Comparison of ENCODE assay signal across 1 cellular context in the genomic region with DNA sequence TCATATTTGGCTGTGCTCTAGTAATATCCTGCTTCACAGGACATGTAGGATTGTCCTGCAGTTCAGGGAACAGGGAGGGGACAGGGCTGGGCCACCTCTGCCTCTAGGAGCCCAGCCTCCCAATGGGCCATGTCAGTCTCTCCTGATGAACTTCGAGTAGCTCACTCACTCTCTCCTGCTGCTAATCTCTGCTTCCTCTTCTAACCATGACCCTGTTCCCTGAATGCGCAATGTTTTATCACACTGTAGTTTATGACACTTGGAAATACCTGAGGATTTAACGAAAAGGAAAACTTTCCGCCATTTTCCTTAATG.
TF ChIP-seq lines count a peak whose summit lies in the region.

No MANE protein-coding gene starts in this region.

TF ChIP-seq in SK-N-SH, 30 proteins besides CTCF, POLR2A, EP300 and RAD21 (continued from another document):
- TF ChIP-seq, protein P1, sequence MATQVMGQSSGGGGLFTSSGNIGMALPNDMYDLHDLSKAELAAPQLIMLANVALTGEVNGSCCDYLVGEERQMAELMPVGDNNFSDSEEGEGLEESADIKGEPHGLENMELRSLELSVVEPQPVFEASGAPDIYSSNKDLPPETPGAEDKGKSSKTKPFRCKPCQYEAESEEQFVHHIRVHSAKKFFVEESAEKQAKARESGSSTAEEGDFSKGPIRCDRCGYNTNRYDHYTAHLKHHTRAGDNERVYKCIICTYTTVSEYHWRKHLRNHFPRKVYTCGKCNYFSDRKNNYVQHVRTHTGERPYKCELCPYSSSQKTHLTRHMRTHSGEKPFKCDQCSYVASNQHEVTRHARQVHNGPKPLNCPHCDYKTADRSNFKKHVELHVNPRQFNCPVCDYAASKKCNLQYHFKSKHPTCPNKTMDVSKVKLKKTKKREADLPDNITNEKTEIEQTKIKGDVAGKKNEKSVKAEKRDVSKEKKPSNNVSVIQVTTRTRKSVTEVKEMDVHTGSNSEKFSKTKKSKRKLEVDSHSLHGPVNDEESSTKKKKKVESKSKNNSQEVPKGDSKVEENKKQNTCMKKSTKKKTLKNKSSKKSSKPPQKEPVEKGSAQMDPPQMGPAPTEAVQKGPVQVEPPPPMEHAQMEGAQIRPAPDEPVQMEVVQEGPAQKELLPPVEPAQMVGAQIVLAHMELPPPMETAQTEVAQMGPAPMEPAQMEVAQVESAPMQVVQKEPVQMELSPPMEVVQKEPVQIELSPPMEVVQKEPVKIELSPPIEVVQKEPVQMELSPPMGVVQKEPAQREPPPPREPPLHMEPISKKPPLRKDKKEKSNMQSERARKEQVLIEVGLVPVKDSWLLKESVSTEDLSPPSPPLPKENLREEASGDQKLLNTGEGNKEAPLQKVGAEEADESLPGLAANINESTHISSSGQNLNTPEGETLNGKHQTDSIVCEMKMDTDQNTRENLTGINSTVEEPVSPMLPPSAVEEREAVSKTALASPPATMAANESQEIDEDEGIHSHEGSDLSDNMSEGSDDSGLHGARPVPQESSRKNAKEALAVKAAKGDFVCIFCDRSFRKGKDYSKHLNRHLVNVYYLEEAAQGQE (IDR thresholded peaks at IDR 0.05; ENCODE audit: low read depth, low read length): no peak
- no peak for TF ChIP-seq TAF1 (IDR thresholded peaks at IDR 0.05; ENCODE audit: borderline replicate concordance, low read depth, low read length)
- TF ChIP-seq FOXM1 (IDR thresholded peaks at IDR 0.05; ENCODE audit: low read depth): no peak
- no peak for TF ChIP-seq EZH2phosphoT487 (IDR thresholded peaks at IDR 0.05; ENCODE audit: borderline replicate concordance, low read depth)
- no peak for TF ChIP-seq MXI1 (IDR thresholded peaks at IDR 0.05; ENCODE audit: low read depth, low read length)
- no peak for TF ChIP-seq SIN3A (IDR thresholded peaks at IDR 0.05; ENCODE audit: borderline replicate concordance, low read depth, low read length)
- TF ChIP-seq, protein P2, sequence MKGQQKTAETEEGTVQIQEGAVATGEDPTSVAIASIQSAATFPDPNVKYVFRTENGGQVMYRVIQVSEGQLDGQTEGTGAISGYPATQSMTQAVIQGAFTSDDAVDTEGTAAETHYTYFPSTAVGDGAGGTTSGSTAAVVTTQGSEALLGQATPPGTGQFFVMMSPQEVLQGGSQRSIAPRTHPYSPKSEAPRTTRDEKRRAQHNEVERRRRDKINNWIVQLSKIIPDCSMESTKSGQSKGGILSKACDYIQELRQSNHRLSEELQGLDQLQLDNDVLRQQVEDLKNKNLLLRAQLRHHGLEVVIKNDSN (IDR thresholded peaks at IDR 0.05; ENCODE audit: borderline replicate concordance, low read depth): no peak
- no peak for TF ChIP-seq TEAD4 (IDR thresholded peaks at IDR 0.05; ENCODE audit: borderline replicate concordance, insufficient read depth)
- TF ChIP-seq RCOR1 (IDR thresholded peaks at IDR 0.05; ENCODE audit: low read length): no peak
- no peak for TF ChIP-seq SMC3 (IDR thresholded peaks at IDR 0.05; ENCODE audit: low read depth, low read length)
- no peak for TF ChIP-seq FOXJ3 (CRISPR knock-in tag; IDR thresholded peaks at IDR 0.05)
